In genomic region chr15:68790910-68791309, GRCh38 we compare ENCODE assay signal across 14 cellular contexts. TPM values are rescaled to one million over a fixed set of nuclear protein-coding genes. Genes with fewer than 3 reads are reported as not detected.
DNase-seq lines count a peak whose midpoint lies in the region; FAIRE-seq and TF ChIP-seq lines count a peak whose summit lies in the region.
"Had no signal": no experiment of that assay in that cellular context is flagged by ENCODE, and none has a peak within 500 bp of the region (broad histone marks: within the 10 kb centered on the region; RNA-seq: fewer than 3 reads in every experiment).

No MANE protein-coding gene starts in this region.

- H3K4me1 Mint-ChIP-seq in astrocyte (ENCODE audit: low read depth, unreplicated experiment) = peaks cover 47% of the 10 kb centered on the region
- H3K4me1 Mint-ChIP-seq in nephron = peaks cover 68% of the 10 kb centered on the region

- H3K4me3 Mint-ChIP-seq in astrocyte (ENCODE audit: unreplicated experiment) (no peak overlapping the region), nephron (no peak overlapping the region)

- no peak for FAIRE-seq in astrocyte (lab: Jason Lieb, UNC)

- H3K4me2 ChIP-seq in BLaER1 treated with 17β-estradiol and CSF1 and Interleukin-3, amounts not matched to agents 10 nM and 100 nM = peak overlapping the region; percentile 80 to 97 (median 91)
- H3K4me2 ChIP-seq in astrocyte (ENCODE audit: low read length) = no peak overlapping the region
- H3K4me2 ChIP-seq: PC-9 had no signal

- peaks cover 93 to 100% (median 100%) of the 10 kb centered on the region in 10 experiments for H3K4me1 ChIP-seq in BLaER1 treated with 17β-estradiol and CSF1 and Interleukin-3, amounts not matched to agents 10 nM and 100 nM
- peaks cover 15% of the 10 kb centered on the region for H3K4me1 ChIP-seq in astrocyte (ENCODE audit: insufficient read depth, low read length)

- DNase-seq in HL-60 (ENCODE audit: low read depth in 1 of 2, low spot score in 1 of 2) (no peak), astrocyte (ENCODE audit: low read depth) (no peak), epidermal melanocyte (ENCODE audit: insufficient read length, low spot score) (no peak), brain microvascular endothelial cell (no peak), NOMO-1 (lab: John Stamatoyannopoulos, UW; ENCODE audit: unreplicated experiment in 2 of 2) (no peak), dedifferentiated amniotic fluid mesenchymal stem cell (ENCODE audit: extremely low spot score) (no peak)
- DNase-seq: left lung, NCI-H2171 treated with DMSO at 0.1 percent for 48 hours, PC-9, right cardiac atrium had no signal

- H3K36me3 Mint-ChIP-seq in astrocyte (ENCODE audit: low read depth, unreplicated experiment) (peaks cover 15% of the 10 kb centered on the region), nephron (ENCODE audit: low read depth) (peaks cover 46% of the 10 kb centered on the region)

- H3K27me3 ChIP-seq in BLaER1 treated with 17β-estradiol and CSF1 and Interleukin-3, amounts not matched to agents 10 nM and 100 nM = no peaks in the 10 kb centered on the region
- no peaks in the 10 kb centered on the region for H3K27me3 ChIP-seq in HL-60 (ENCODE audit: insufficient read depth, poor library complexity, severe bottlenecking)
- H3K27me3 ChIP-seq in astrocyte (ENCODE audit: insufficient read depth, low read length) = no peaks in the 10 kb centered on the region
- no peaks in the 10 kb centered on the region for H3K27me3 ChIP-seq in brain microvascular endothelial cell (replicated peaks)
- H3K27me3 ChIP-seq: gastroesophageal sphincter, left lung, vagina had no signal

- peak overlapping the region in 5 of 10 experiments; percentile 13 to 41 (median 28); a peak in 9 of 20 replicates for H3K4me3 ChIP-seq in BLaER1 treated with 17β-estradiol and CSF1 and Interleukin-3, amounts not matched to agents 10 nM and 100 nM
- H3K4me3 ChIP-seq in HL-60 (replicated peaks; ENCODE audit: insufficient read depth, low read length) (no peak overlapping the region), astrocyte (ENCODE audit: insufficient read depth, low read depth, low read length) (no peak overlapping the region), brain microvascular endothelial cell (ENCODE audit: low read depth, low read length) (no peak overlapping the region)
- H3K4me3 ChIP-seq: gastroesophageal sphincter, left lung, PC-9, vagina had no signal

- peaks cover 87 to 100% (median 100%) of the 10 kb centered on the region in 11 experiments; a peak in 21 of 22 replicates for H4K20me1 ChIP-seq in BLaER1 treated with 17β-estradiol and CSF1 and Interleukin-3, amounts not matched to agents 10 nM and 100 nM
- H4K20me1 ChIP-seq in astrocyte (ENCODE audit: insufficient read depth, low read length) = peaks cover 97% of the 10 kb centered on the region

- TF ChIP-seq CTCF in HL-60 (IDR thresholded peaks at IDR 0.05; ENCODE audit: insufficient read depth, low read length) = no peak
- TF ChIP-seq CTCF in astrocyte (IDR thresholded peaks at IDR 0.05; ENCODE audit: insufficient read depth, low read depth, low read length) = no peak
- TF ChIP-seq CTCF in nephron (IDR thresholded peaks at IDR 0.05; ENCODE audit: unreplicated experiment in 3 of 3) = no peak
- TF ChIP-seq CTCF in brain microvascular endothelial cell (IDR thresholded peaks at IDR 0.05; ENCODE audit: low read depth, low read length, missing control alignments) = no peak

- H3K27ac Mint-ChIP-seq in astrocyte (ENCODE audit: unreplicated experiment) (peak overlapping the region; percentile 41), nephron (peak overlapping the region; percentile 18 to 53 (median 20))

- peak overlapping the region; percentile 50 to 72 (median 62); a peak in 20 of 22 replicates for H3K9ac ChIP-seq in BLaER1 treated with 17β-estradiol and CSF1 and Interleukin-3, amounts not matched to agents 10 nM and 100 nM
- H3K9ac ChIP-seq in astrocyte (ENCODE audit: low read length) = no peak overlapping the region

- H3K27ac ChIP-seq in BLaER1 treated with 17β-estradiol and CSF1 and Interleukin-3, amounts not matched to agents 10 nM and 100 nM = peak overlapping the region; percentile 45 to 79 (median 71)
- peak overlapping the region; percentile 46 for H3K27ac ChIP-seq in HL-60 (replicated peaks)
- no peak overlapping the region for H3K27ac ChIP-seq in astrocyte (ENCODE audit: low read depth, low read length)
- no peak overlapping the region for H3K27ac ChIP-seq in brain microvascular endothelial cell
- H3K27ac ChIP-seq: PC-9, vagina had no signal

- no peaks in the 10 kb centered on the region for H3K9me3 ChIP-seq in BLaER1 treated with 17β-estradiol and CSF1 and Interleukin-3, amounts not matched to agents 10 nM and 100 nM (replicated peaks in 1 of 11)
- H3K9me3 ChIP-seq in astrocyte (ENCODE audit: insufficient read depth, low read depth, low read length) = no peaks in the 10 kb centered on the region
- H3K9me3 ChIP-seq: gastroesophageal sphincter, left lung, vagina had no signal

- peaks cover 16 to 67% (median 49%) of the 10 kb centered on the region in 11 experiments for H3K36me3 ChIP-seq in BLaER1 treated with 17β-estradiol and CSF1 and Interleukin-3, amounts not matched to agents 10 nM and 100 nM
- H3K36me3 ChIP-seq in astrocyte (ENCODE audit: insufficient read depth, low read length) = peaks cover 6% of the 10 kb centered on the region
- H3K36me3 ChIP-seq in brain microvascular endothelial cell (replicated peaks) = peaks cover 6% of the 10 kb centered on the region

- no peak overlapping the region for H2AFZ ChIP-seq in astrocyte (ENCODE audit: low read depth, low read length)
- H2AFZ ChIP-seq: PC-9 had no signal

- H3K79me2 ChIP-seq in astrocyte (ENCODE audit: insufficient read depth, low read length) = peaks cover 88% of the 10 kb centered on the region

- no peaks in the 10 kb centered on the region for H3K27me3 Mint-ChIP-seq in astrocyte (ENCODE audit: low read depth, unreplicated experiment)
- H3K27me3 Mint-ChIP-seq in nephron (ENCODE audit: low read depth) = no peaks in the 10 kb centered on the region

- no peaks in the 10 kb centered on the region for H3K9me3 Mint-ChIP-seq in astrocyte (ENCODE audit: unreplicated experiment)
- H3K9me3 Mint-ChIP-seq in nephron = no peaks in the 10 kb centered on the region

- in situ Hi-C loops in brain microvascular endothelial cell (cut with HindIII; ENCODE audit: low pct_ligation_motif_present, low sequenced_read_pairs) = no loop called here

RNA-seq across cellular contexts. Expression of gene ANP32A, which starts 29.8 kb away (rescaled TPM):
- total RNA-seq in astrocyte = 121 and 138 TPM in 2 replicates

Comparison
In these comparisons a context has a peak if more than half of its experiments do, and no peak if none do; other contexts are left out.
1. H3K27ac ChIP-seq: peak in BLaER1 treated with 17β-estradiol and CSF1 and Interleukin-3, amounts not matched to agents 10 nM and 100 nM (11 of 11) and HL-60 (single experiment); none in astrocyte (single experiment) and brain microvascular endothelial cell (single experiment).